ENCODE assay signal across 1 cellular context in the genomic region with DNA sequence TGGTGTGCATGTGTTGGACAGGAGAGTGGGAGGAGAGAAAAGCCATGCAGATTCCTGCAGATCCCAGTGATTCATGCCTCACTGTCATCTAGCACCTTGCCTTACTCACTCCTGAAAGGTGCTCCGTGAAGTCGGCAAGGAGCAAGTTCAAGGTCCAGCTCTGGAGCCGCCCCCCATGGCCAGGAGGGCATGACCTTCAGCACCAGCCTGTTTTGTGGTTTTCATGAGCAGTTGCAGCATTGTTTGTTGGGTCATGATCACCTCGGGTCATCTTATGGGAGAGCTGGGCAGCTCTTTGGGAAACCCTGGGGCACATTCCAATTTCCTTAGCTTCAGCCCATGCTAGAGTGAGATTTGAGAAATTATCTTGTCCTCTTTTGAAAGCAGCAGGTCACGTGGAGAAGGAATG.
A peak's percentile ranks its signal among the peaks of the same experiment; 100 is the strongest.
TF ChIP-seq lines count a peak whose summit lies in the region.

No MANE protein-coding gene starts in this region.

TF ChIP-seq in HepG2, 621 proteins besides CTCF, POLR2A, EP300 and RAD21 (continued from another document):
- TF ChIP-seq FOXA1 (IDR thresholded peaks at IDR 0.05) = no peak
- no peak for TF ChIP-seq FOXA1 (CRISPR knock-in tag; IDR thresholded peaks at IDR 0.05)
- 0 out of 2 replicates have a peak, but pooled peaks have one; percentile 8 for TF ChIP-seq FOSL2 (CRISPR knock-in tag; IDR thresholded peaks at IDR 0.05)
- no peak for TF ChIP-seq MED8 (CRISPR knock-in tag; IDR thresholded peaks at IDR 0.05; ENCODE audit: insufficient replicate concordance)
- TF ChIP-seq KLF6 (CRISPR knock-in tag; IDR thresholded peaks at IDR 0.05) = no peak
- TF ChIP-seq, protein P1, sequence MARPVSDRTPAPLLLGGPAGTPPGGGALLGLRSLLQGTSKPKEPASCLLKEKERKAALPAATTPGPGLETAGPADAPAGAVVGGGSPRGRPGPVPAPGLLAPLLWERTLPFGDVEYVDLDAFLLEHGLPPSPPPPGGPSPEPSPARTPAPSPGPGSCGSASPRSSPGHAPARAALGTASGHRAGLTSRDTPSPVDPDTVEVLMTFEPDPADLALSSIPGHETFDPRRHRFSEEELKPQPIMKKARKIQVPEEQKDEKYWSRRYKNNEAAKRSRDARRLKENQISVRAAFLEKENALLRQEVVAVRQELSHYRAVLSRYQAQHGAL (CRISPR knock-in tag; IDR thresholded peaks at IDR 0.05; ENCODE audit: not compliant biosample characterization) = no peak
- TF ChIP-seq, protein P2, sequence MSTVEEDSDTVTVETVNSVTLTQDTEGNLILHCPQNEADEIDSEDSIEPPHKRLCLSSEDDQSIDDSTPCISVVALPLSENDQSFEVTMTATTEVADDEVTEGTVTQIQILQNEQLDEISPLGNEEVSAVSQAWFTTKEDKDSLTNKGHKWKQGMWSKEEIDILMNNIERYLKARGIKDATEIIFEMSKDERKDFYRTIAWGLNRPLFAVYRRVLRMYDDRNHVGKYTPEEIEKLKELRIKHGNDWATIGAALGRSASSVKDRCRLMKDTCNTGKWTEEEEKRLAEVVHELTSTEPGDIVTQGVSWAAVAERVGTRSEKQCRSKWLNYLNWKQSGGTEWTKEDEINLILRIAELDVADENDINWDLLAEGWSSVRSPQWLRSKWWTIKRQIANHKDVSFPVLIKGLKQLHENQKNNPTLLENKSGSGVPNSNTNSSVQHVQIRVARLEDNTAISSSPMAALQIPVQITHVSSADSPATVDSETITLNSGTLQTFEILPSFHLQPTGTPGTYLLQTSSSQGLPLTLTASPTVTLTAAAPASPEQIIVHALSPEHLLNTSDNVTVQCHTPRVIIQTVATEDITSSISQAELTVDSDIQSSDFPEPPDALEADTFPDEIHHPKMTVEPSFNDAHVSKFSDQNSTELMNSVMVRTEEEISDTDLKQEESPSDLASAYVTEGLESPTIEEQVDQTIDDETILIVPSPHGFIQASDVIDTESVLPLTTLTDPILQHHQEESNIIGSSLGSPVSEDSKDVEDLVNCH (CRISPR knock-in tag; IDR thresholded peaks at IDR 0.05) = no peak
- TF ChIP-seq ZNF567 (CRISPR knock-in tag; IDR thresholded peaks at IDR 0.05; ENCODE audit: borderline replicate concordance) = no peak
- TF ChIP-seq HIVEP1 (CRISPR knock-in tag; IDR thresholded peaks at IDR 0.05) = no peak
- TF ChIP-seq RXRA (CRISPR knock-in tag; IDR thresholded peaks at IDR 0.05) = 0 out of 2 replicates have a peak, but pooled peaks have one; percentile 30
- no peak for TF ChIP-seq YY1 (IDR thresholded peaks at IDR 0.05; ENCODE audit: insufficient read depth, insufficient replicate concordance, low read depth, low read length)
- TF ChIP-seq MED13 (CRISPR knock-in tag; IDR thresholded peaks at IDR 0.05) = no peak
- no peak for TF ChIP-seq ZNF253 (CRISPR knock-in tag; IDR thresholded peaks at IDR 0.05; ENCODE audit: borderline replicate concordance)
- TF ChIP-seq HNRNPL (IDR thresholded peaks at IDR 0.05; ENCODE audit: low read depth, low read length) = no peak
TF ChIP-seq in HepG2: peak in this region for 2.
